ENCODE assay signal across 1 cellular context in genomic region chr16:23679986-23680336, GRCh38.
TF ChIP-seq lines count a peak whose summit lies in the region.

No MANE protein-coding gene starts in this region.

TF ChIP-seq in endothelial cell of umbilical vein, 7 proteins besides CTCF, POLR2A, EP300 and RAD21:
- no peak for TF ChIP-seq EZH2 (IDR thresholded peaks at IDR 0.05; ENCODE audit: borderline replicate concordance, low read depth, low read length, severe bottlenecking)
- no peak for TF ChIP-seq POLR2AphosphoS5 (IDR thresholded peaks at IDR 0.05; ENCODE audit: insufficient read depth, low read depth, low read length)
- no peak for TF ChIP-seq GATA2 (IDR thresholded peaks at IDR 0.05; ENCODE audit: insufficient read depth, insufficient read length, low read depth, low read length)
- no peak for TF ChIP-seq MAX (IDR thresholded peaks at IDR 0.05; ENCODE audit: insufficient read depth, insufficient read length)
- no peak for TF ChIP-seq FOS (IDR thresholded peaks at IDR 0.05; ENCODE audit: borderline replicate concordance, insufficient read depth, low read length)
- TF ChIP-seq JUN (IDR thresholded peaks at IDR 0.05; ENCODE audit: borderline replicate concordance, insufficient read depth, insufficient read length, low read depth): no peak
- no peak for TF ChIP-seq MYC (IDR thresholded peaks at IDR 0.05; ENCODE audit: low read depth, low read length)
